ENCODE assay signal across 9 cellular contexts in the genomic region with DNA sequence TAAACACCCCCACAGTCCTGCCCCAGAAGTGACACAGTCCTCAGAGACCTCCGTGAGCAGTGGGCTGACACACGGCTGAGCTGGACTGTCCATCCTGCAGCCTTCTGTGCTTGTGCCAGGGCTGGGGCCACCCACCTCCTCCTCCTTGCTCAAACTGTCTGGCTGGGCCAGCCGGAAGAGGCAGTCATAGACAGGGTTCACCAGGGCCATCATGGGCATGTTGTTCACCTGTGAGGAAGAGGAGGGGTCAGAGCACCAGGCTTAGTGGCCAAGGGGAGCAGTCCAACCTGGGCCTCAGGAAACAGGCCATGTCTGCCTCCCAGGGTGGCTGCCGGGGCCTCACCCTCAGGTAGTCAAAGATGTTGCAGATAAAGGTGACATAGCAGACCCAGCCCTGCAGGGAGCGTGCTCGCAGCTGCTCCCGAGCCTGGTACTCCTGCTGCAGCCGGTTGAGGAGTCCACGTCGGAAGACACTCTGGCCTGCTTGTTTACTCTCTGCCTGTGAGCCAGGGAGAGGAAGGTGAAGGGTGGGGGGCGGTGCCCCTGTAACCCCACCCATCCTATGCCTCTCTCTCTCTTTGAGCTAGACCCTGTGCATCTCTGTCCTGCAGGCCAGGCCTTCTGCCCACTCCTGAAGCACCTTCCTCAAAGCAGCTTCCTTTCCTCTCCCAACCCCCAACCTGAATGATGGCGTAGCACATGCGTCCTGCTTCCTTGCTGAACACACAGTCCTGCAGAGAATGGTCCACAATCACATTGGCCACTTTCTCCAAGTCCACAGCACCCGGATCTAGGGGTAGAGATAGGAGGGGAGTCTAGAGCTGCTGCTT. TPM values are rescaled to one million over a fixed set of nuclear protein-coding genes. Genes with fewer than 3 reads are reported as not detected.
DNase-seq lines count a peak whose midpoint lies in the region; ATAC-seq, FAIRE-seq and TF ChIP-seq lines count a peak whose summit lies in the region.
"Had no signal": no experiment of that assay in that cellular context is flagged by ENCODE, and none has a peak within 500 bp of the region (broad histone marks: within the 10 kb centered on the region; RNA-seq: fewer than 3 reads in every experiment).

No MANE protein-coding gene starts in this region.

- no peak for ATAC-seq in activated T-cell treated with anti-CD3 and anti-CD28 coated beads, Interleukin-2, amount 50 U/mL, for 4 hours
- ATAC-seq in GM19023 (IDR thresholded peaks at IDR 0.05; ENCODE audit: unreplicated experiment) = no peak

- H3K27me3 Mint-ChIP-seq in activated T-cell treated with anti-CD3 and anti-CD28 coated beads, Interleukin-2, amount 50 U/mL, for 24 hours = no peaks in the 10 kb centered on the region
- no peaks in the 10 kb centered on the region for H3K27me3 Mint-ChIP-seq in activated T-cell treated with anti-CD3 and anti-CD28 coated beads, Interleukin-2, amount 50 U/mL, for 4 hours (ENCODE audit: low read depth)
- H3K27me3 Mint-ChIP-seq: B cell had no signal

- H3K36me3 Mint-ChIP-seq in activated T-cell treated with anti-CD3 and anti-CD28 coated beads, Interleukin-2, amount 50 U/mL, for 24 hours (ENCODE audit: low read depth) = peaks cover 76% of the 10 kb centered on the region
- peaks cover 11% of the 10 kb centered on the region for H3K36me3 Mint-ChIP-seq in activated T-cell treated with anti-CD3 and anti-CD28 coated beads, Interleukin-2, amount 50 U/mL, for 4 hours (ENCODE audit: insufficient read depth)

- H3K27me3 ChIP-seq in dorsolateral prefrontal cortex (no peaks in the 10 kb centered on the region), small intestine (ENCODE audit: control insufficient read depth in 2 of 2, insufficient read depth in 2 of 2, low read length in 2 of 2) (no peaks in the 10 kb centered on the region)

- no peaks in the 10 kb centered on the region for H3K9me3 ChIP-seq in small intestine (ENCODE audit: control insufficient read depth, low read depth)

- peak overlapping the region; percentile 74 for H3K27ac Mint-ChIP-seq in activated T-cell treated with anti-CD3 and anti-CD28 coated beads, Interleukin-2, amount 50 U/mL, for 24 hours
- H3K27ac Mint-ChIP-seq: B cell had no signal

- H3K4me1 Mint-ChIP-seq in activated T-cell treated with anti-CD3 and anti-CD28 coated beads, Interleukin-2, amount 50 U/mL, for 24 hours (ENCODE audit: low read depth) = peaks cover 39% of the 10 kb centered on the region
- peaks cover 28% of the 10 kb centered on the region for H3K4me1 Mint-ChIP-seq in activated T-cell treated with anti-CD3 and anti-CD28 coated beads, Interleukin-2, amount 50 U/mL, for 4 hours (ENCODE audit: low read depth)

- no peak for FAIRE-seq in small intestine (lab: Jason Lieb, UNC)

- WGBS in small intestine, 3 donors = 39 to 41% (median 40%) methylated on average over 11 to 14 of the region's 14 CpGs

- H3K4me3 ChIP-seq in dorsolateral prefrontal cortex (no peak overlapping the region), small intestine (ENCODE audit: low read depth in 1 of 2, low read length in 2 of 2) (no peak overlapping the region)

- intact Hi-C loops in dorsolateral prefrontal cortex (cut with DNase I) = loop anchor here in 1 of 2 donors (2.0 to 10.0 kb wide), 2 partner anchors 61 to 153 kb away; no protein-coding TSS in a partner anchor

- H3K4me3 Mint-ChIP-seq in activated T-cell treated with anti-CD3 and anti-CD28 coated beads, Interleukin-2, amount 50 U/mL, for 24 hours = no peak overlapping the region
- H3K4me3 Mint-ChIP-seq in activated T-cell treated with anti-CD3 and anti-CD28 coated beads, Interleukin-2, amount 50 U/mL, for 4 hours = no peak overlapping the region
- H3K4me3 Mint-ChIP-seq: B cell had no signal

- no peak for DNase-seq in activated T-cell treated with anti-CD3 and anti-CD28 coated beads, Interleukin-2, amount 50 U/mL, for 24 hours
- no peak for DNase-seq in activated T-cell treated with anti-CD3 and anti-CD28 coated beads, Interleukin-2, amount 50 U/mL, for 4 hours
- DNase-seq in NCI-H510A treated with DMSO at 0.1 percent for 48 hours (lab: John Stamatoyannopoulos, UW) (peak; percentile 62), dorsolateral prefrontal cortex (no peak), small intestine (peak; percentile 58), mesenteric fat pad (ENCODE audit: low spot score) (no peak), amniotic stem cell (lab: John Stamatoyannopoulos, UW) (no peak)

- H3K36me3 ChIP-seq in small intestine (ENCODE audit: control insufficient read depth in 2 of 2, insufficient read depth in 2 of 2, low read length in 2 of 2) = peaks cover 0 to 4% of the 10 kb centered on the region in 2 donors

- no peak for TF ChIP-seq CTCF in dorsolateral prefrontal cortex (IDR thresholded peaks at IDR 0.05 in 54 of 56, conservative IDR thresholded peaks at IDR 0.05 in 2 of 56; ENCODE audit: low read depth in 1 of 56, partially characterized antibody in 56 of 56)

- H3K27ac ChIP-seq in dorsolateral prefrontal cortex = peak overlapping the region in 48 of 59 donors; percentile 3 to 79 (median 53)
- H3K27ac ChIP-seq in small intestine (ENCODE audit: low read depth in 1 of 2, low read length in 1 of 2) = no peak overlapping the region

- H3K4me1 ChIP-seq in small intestine (ENCODE audit: control insufficient read depth in 2 of 2, insufficient read depth in 1 of 2, low read depth in 1 of 2, low read length in 1 of 2) = peaks cover 2 to 5% of the 10 kb centered on the region in 2 donors

- no peaks in the 10 kb centered on the region for H3K9me3 Mint-ChIP-seq in activated T-cell treated with anti-CD3 and anti-CD28 coated beads, Interleukin-2, amount 50 U/mL, for 24 hours
- no peaks in the 10 kb centered on the region for H3K9me3 Mint-ChIP-seq in activated T-cell treated with anti-CD3 and anti-CD28 coated beads, Interleukin-2, amount 50 U/mL, for 4 hours

RNA-seq across cellular contexts. Expression of a gene that starts 3.4 kb away (rescaled TPM):
- 10 to 100 TPM; 35.4 to 39.8 (median 38.4) TPM for total RNA-seq in activated T-cell treated with anti-CD3 and anti-CD28 coated beads, Interleukin-2, amount 50 U/mL, for 4 hours
- total RNA-seq in dorsolateral prefrontal cortex (10 to 100 TPM in 111 of 120 experiments, 1 to 10 TPM in 9; 7.9 to 31.1 (median 15.6) TPM), mesenteric fat pad (15.5 TPM)
- polyA plus RNA-seq in small intestine = 10 to 100 TPM; 13.0 to 26.1 (median 19.7) TPM

RNA-seq across cellular contexts. Expression of a gene that starts 5.9 kb away (rescaled TPM):
- total RNA-seq in activated T-cell treated with anti-CD3 and anti-CD28 coated beads, Interleukin-2, amount 50 U/mL, for 4 hours = 100 to 1,000 TPM; 131 to 167 (median 160) TPM
- total RNA-seq in dorsolateral prefrontal cortex = 10 to 100 TPM; 33.7 to 71.4 (median 51.1) TPM
- polyA plus RNA-seq in small intestine = 10 to 100 TPM; 67.0 to 88.6 (median 81.7) TPM
- 45.7 TPM for total RNA-seq in mesenteric fat pad

RNA-seq across cellular contexts. Expression of a gene that starts 6.2 kb away (rescaled TPM):
- 10 to 100 TPM; 64.2 to 80.5 (median 71.2) TPM for total RNA-seq in activated T-cell treated with anti-CD3 and anti-CD28 coated beads, Interleukin-2, amount 50 U/mL, for 4 hours
- total RNA-seq in dorsolateral prefrontal cortex (10 to 100 TPM; 41.9 to 89.7 (median 60.2) TPM), mesenteric fat pad (42.8 TPM)
- polyA plus RNA-seq in small intestine = 10 to 100 TPM; 17.6 to 22.7 (median 22.1) TPM

RNA-seq across cellular contexts. Expression of a gene that starts 21.6 kb away (rescaled TPM):
- 100 to 1,000 TPM; 111 to 140 (median 134) TPM for total RNA-seq in activated T-cell treated with anti-CD3 and anti-CD28 coated beads, Interleukin-2, amount 50 U/mL, for 4 hours
- total RNA-seq in dorsolateral prefrontal cortex = 10 to 100 TPM in 116 of 120 experiments, 1 to 10 TPM in 4; 8.5 to 25.5 (median 15.6) TPM
- 10 to 100 TPM; 12.7 to 15.6 (median 12.7) TPM for polyA plus RNA-seq in small intestine
- total RNA-seq in mesenteric fat pad = 16.4 TPM

Comparison
In these comparisons a context has a peak if more than half of its experiments do, and no peak if none do; other contexts are left out.
1. DNase-seq: peak in NCI-H510A treated with DMSO at 0.1 percent for 48 hours (single experiment) and small intestine (single experiment); none in activated T-cell treated with anti-CD3 and anti-CD28 coated beads, Interleukin-2, amount 50 U/mL, for 24 hours (single experiment), activated T-cell treated with anti-CD3 and anti-CD28 coated beads, Interleukin-2, amount 50 U/mL, for 4 hours (single experiment), dorsolateral prefrontal cortex (0 of 10), mesenteric fat pad (single experiment) and amniotic stem cell (single experiment).
2. H3K27ac ChIP-seq: peak in dorsolateral prefrontal cortex (48 of 59); none in small intestine (0 of 2).